1 cellular context compared by ENCODE assay signal in genomic region chr15:91723959-91724358, GRCh38.
TF ChIP-seq lines count a peak whose summit lies in the region.

No MANE protein-coding gene starts in this region.

TF ChIP-seq in HepG2, 621 proteins besides CTCF, POLR2A, EP300 and RAD21:
- peak; percentile 93 for TF ChIP-seq MNT (IDR thresholded peaks at IDR 0.05)
- TF ChIP-seq AGO2 (optimal IDR thresholded peaks at IDR 0.05; ENCODE audit: low read depth, low read length), result no peak
